21 cellular contexts compared by ENCODE assay signal in genomic region chr1:237702161-237702560, GRCh38.
"Had no signal": no experiment of that assay in that cellular context is flagged by ENCODE, and none has a peak within 500 bp of the region (broad histone marks: within the 10 kb centered on the region; RNA-seq: fewer than 3 reads in every experiment).

No MANE protein-coding gene starts in this region.

- H3K4me3 ChIP-seq: gastrocnemius medialis, right lobe of liver, uterus had no signal

- H3K36me3 ChIP-seq: gastrocnemius medialis, neutrophil, right lobe of liver, uterus, WERI-Rb-1 had no signal

- DNase-seq: activated CD4-positive, alpha-beta T cell treated with anti-CD3 and anti-CD28 coated beads, Interleukin-2, amount 10 ng/mL, durations not matched to agents 7 days and 5 days; activated CD4-positive, CD25-positive, alpha-beta regulatory T cell treated with anti-CD3 and anti-CD28 coated beads, Interleukin-2, amount 50 U/mL, for 72 hours; activated CD8-positive, alpha-beta T cell treated with anti-CD3 and anti-CD28 coated beads for 36 hours; activated naive CD8-positive, alpha-beta T cell treated with anti-CD3 and anti-CD28 coated beads, Interleukin-2, amount 50 U/mL, for 24 hours; activated T-cell treated with anti-CD3 and anti-CD28 coated beads, Interleukin-2, amount 50 U/mL, for 48 hours; amygdala; caudate nucleus; cortex of kidney; effector memory CD8-positive, alpha-beta T cell; erythroblast; gastrocnemius medialis; glutamatergic neuron; islet precursor cell; naive B cell; nephron progenitor cell; right lobe of liver; stimulated activated CD4-positive, alpha-beta T cell treated with anti-CD3 and anti-CD28 coated beads, Interleukin-4, amount 100 ng/mL, for 24 hours; uterus; WERI-Rb-1 had no signal

- H3K4me1 ChIP-seq: gastrocnemius medialis, right lobe of liver, uterus had no signal

- H3K9me3 ChIP-seq: gastrocnemius medialis, neutrophil, right lobe of liver, uterus had no signal

- H3K27ac ChIP-seq: gastrocnemius medialis, neutrophil, right lobe of liver, uterus, WERI-Rb-1 had no signal

- ATAC-seq: activated CD8-positive, alpha-beta T cell treated with anti-CD3 and anti-CD28 coated beads for 36 hours; activated naive CD8-positive, alpha-beta T cell treated with anti-CD3 and anti-CD28 coated beads, Interleukin-2, amount 50 U/mL, for 24 hours; effector memory CD8-positive, alpha-beta T cell; gastrocnemius medialis; right lobe of liver; stimulated activated effector memory CD8-positive, alpha-beta T cell treated with anti-CD3 and anti-CD28 coated beads, Interleukin-12 subunit alpha, Interleukin-12 subunit beta, amount 100 ng/mL, for 72 hours had no signal

- H3K27me3 ChIP-seq: gastrocnemius medialis, neutrophil, right lobe of liver had no signal
